In genomic region chr3:65829228-65829627, GRCh38 we compare ENCODE assay signal across 23 cellular contexts.
DNase-seq lines count a peak whose midpoint lies in the region; TF ChIP-seq lines count a peak whose summit lies in the region.
"Had no signal": no experiment of that assay in that cellular context is flagged by ENCODE, and none has a peak within 500 bp of the region (broad histone marks: within the 10 kb centered on the region; RNA-seq: fewer than 3 reads in every experiment).

No MANE protein-coding gene starts in this region.

- no peaks in the 10 kb centered on the region for H3K9me2 ChIP-seq in GM23248 (ENCODE audit: insufficient read depth)

- H3K4me1 ChIP-seq in GM23248 (ENCODE audit: insufficient read depth) (peaks cover 62% of the 10 kb centered on the region), skeletal muscle satellite cell (ENCODE audit: control insufficient read depth, insufficient read depth, low read length) (peaks cover 45% of the 10 kb centered on the region)

- intact Hi-C loops in head of caudate nucleus (cut with DNase I), result no loop called here

- H3K36me3 ChIP-seq in GM23248 (ENCODE audit: low read depth) (no peaks in the 10 kb centered on the region), skeletal muscle satellite cell (ENCODE audit: insufficient read depth, low read length) (no peaks in the 10 kb centered on the region)
- H3K36me3 ChIP-seq: HAP-1, MG63 had no signal

- H3K27ac ChIP-seq in GM23248, result peak overlapping the region; percentile 43; the same call in 1 of the 2 replicates
- H3K27ac ChIP-seq: A549 had no signal

- peaks cover 8% of the 10 kb centered on the region for H3K36me3 Mint-ChIP-seq in nephron progenitor cell (ENCODE audit: low read depth)
- H3K36me3 Mint-ChIP-seq: CD14-positive monocyte had no signal

- DNase-seq in GM23248 (peak; percentile 12), RPMI7951 (ENCODE audit: low read depth) (peak; percentile 51), fibroblast of mammary gland (ENCODE audit: low read depth) (peak; percentile 23), nephron progenitor cell (no peak), head of caudate nucleus (no peak), NCI-H2107 (lab: John Stamatoyannopoulos, UW) (no peak), NCI-H2029 (lab: John Stamatoyannopoulos, UW) (no peak)
- DNase-seq: Kasumi-1; NCI-H1092; NCI-H1436; NCI-H1930; NCI-H226; NCI-H524; NCI-H774; NK-92 treated with Interleukin-12 subunit alpha and Interleukin-12 subunit beta, amount 100 ng/mL, for 24 hours; SIG-M5 had no signal

- H3F3A ChIP-seq in GM23248 (ENCODE audit: insufficient read depth), result peaks cover 59% of the 10 kb centered on the region

- WGBS in GM23248 (ENCODE audit: low coverage in 1 of 2, low lambda C conversion rate in 2 of 2, missing lambda C conversion rate in 2 of 2), 2 experiments, result 82 to 85% methylated on average over 3 of the region's 3 CpGs

- peak overlapping the region; percentile 52; the same call in 1 of the 2 replicates for H3K4me3 ChIP-seq in GM23248
- no peak overlapping the region for H3K4me3 ChIP-seq in fibroblast of mammary gland (ENCODE audit: control insufficient read depth, low read depth, low read length)
- no peak overlapping the region for H3K4me3 ChIP-seq in skeletal muscle satellite cell (ENCODE audit: low read length)
- H3K4me3 ChIP-seq: A549, GM12878, HAP-1, MG63 had no signal

- H3K4me1 Mint-ChIP-seq in nephron progenitor cell, result peaks cover 50% of the 10 kb centered on the region
- H3K4me1 Mint-ChIP-seq: B cell, CD14-positive monocyte had no signal

- no peak overlapping the region for H3K27ac Mint-ChIP-seq in nephron progenitor cell
- H3K27ac Mint-ChIP-seq: B cell, CD14-positive monocyte had no signal

- H4K20me1 ChIP-seq in GM23248 (ENCODE audit: insufficient read depth), result no peaks in the 10 kb centered on the region

- H3K9me3 ChIP-seq in GM23248 (ENCODE audit: low read depth) (no peaks in the 10 kb centered on the region), skeletal muscle satellite cell (replicated peaks; ENCODE audit: low read length) (no peaks in the 10 kb centered on the region)
- H3K9me3 ChIP-seq: A549, HAP-1, MG63 had no signal

- TF ChIP-seq CTCF in fibroblast of mammary gland (conservative IDR thresholded peaks at IDR 0.05; ENCODE audit: control insufficient read depth, insufficient read depth, low read depth, low read length) (no peak), nephron progenitor cell (IDR thresholded peaks at IDR 0.05) (no peak)

- H3K27me3 ChIP-seq in GM23248 (replicated peaks; ENCODE audit: insufficient read depth), result no peaks in the 10 kb centered on the region
- H3K27me3 ChIP-seq in skeletal muscle satellite cell (ENCODE audit: control insufficient read depth, insufficient read depth, low read length), result no peaks in the 10 kb centered on the region
- H3K27me3 ChIP-seq: MG63 had no signal

- no peak overlapping the region for H3K4me3 Mint-ChIP-seq in nephron progenitor cell
- H3K4me3 Mint-ChIP-seq: B cell, CD14-positive monocyte had no signal

- in situ Hi-C loops in GM23248 (cut with MboI), result no loop called here

- H2AFZ ChIP-seq in GM23248, result 0 out of 2 replicates have a peak overlapping the region, but pooled peaks have one; percentile 46

- H3K27me3 Mint-ChIP-seq in nephron progenitor cell (ENCODE audit: low read depth, poor library complexity), result peaks cover 3% of the 10 kb centered on the region
- H3K27me3 Mint-ChIP-seq: B cell had no signal

- peak overlapping the region; percentile 69 for H3K4me2 ChIP-seq in GM23248 (ENCODE audit: unreplicated experiment)
- H3K4me2 ChIP-seq in skeletal muscle satellite cell (ENCODE audit: low read length), result peak overlapping the region; percentile 51
- H3K4me2 ChIP-seq: A549 had no signal

- H3K79me2 ChIP-seq in GM23248 (ENCODE audit: insufficient read depth), result peaks cover 84% of the 10 kb centered on the region

- H3K9ac ChIP-seq in GM23248, result no peak overlapping the region
- H3K9ac ChIP-seq in skeletal muscle satellite cell (ENCODE audit: low read depth, low read length), result no peak overlapping the region

- peaks cover 4% of the 10 kb centered on the region for H3K9me3 Mint-ChIP-seq in nephron progenitor cell

Comparison
In these comparisons a context has a peak if more than half of its experiments do, and no peak if none do; other contexts are left out.
1. DNase-seq: peak in GM23248 (single experiment), RPMI7951 (single experiment) and fibroblast of mammary gland (single experiment); none in nephron progenitor cell (single experiment), head of caudate nucleus (0 of 42), NCI-H2107 (single experiment) and NCI-H2029 (single experiment).